ENCODE assay signal across 1 cellular context in the genomic region with DNA sequence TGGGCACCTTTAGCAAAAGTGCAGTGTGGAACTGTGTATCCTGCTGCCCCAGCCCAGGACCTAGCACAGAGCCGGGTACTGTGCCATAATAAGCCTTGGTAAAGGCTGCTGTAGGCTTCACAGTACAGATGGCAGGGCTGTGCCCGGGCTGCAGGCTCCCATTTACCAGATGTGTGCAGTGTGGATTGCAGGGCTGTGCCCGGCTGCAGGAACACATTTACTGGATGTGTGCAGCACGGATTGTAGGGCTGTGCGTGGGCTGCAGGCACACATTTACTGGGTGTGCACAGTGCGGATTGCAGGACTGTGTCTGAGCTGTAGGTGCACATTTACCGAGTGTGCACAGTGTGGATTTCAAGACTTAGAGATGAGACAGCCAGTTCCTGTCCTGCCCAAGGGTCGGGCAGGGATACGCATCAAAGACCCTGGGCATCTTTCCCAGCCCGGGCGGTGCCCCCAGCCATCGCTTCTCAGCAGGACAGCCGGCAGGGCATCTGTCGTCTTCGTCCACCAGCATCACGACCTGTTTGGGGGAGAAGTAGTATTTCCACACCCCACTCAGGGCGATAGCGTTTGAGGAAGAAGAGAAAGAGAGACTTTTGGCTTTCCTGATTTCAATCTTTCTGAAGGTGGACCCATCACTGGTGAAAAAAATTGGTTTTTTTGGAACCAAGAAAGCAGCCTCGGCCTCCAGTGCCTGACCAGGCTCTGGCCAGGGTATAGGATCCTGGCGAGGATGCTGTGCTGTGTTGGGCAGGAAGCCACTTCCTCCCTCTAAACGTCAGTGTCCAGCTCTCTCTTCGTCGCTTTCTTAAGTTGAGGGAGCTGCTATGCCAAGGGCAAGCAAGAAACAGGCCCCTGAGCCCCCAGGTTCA.
TF ChIP-seq lines count a peak whose summit lies in the region.

No MANE protein-coding gene starts in this region.

TF ChIP-seq in HepG2, 621 proteins besides CTCF, POLR2A, EP300 and RAD21:
- no peak for TF ChIP-seq IKZF5 (CRISPR knock-in tag; IDR thresholded peaks at IDR 0.05)
- TF ChIP-seq BCL3 (CRISPR knock-in tag; IDR thresholded peaks at IDR 0.05), result no peak
- TF ChIP-seq PLSCR1 (CRISPR knock-in tag; IDR thresholded peaks at IDR 0.05; ENCODE audit: borderline replicate concordance), result no peak
- no peak for TF ChIP-seq GABPA (IDR thresholded peaks at IDR 0.05; ENCODE audit: low read depth, low read length)
- no peak for TF ChIP-seq GABPA (CRISPR knock-in tag; IDR thresholded peaks at IDR 0.05; ENCODE audit: low read depth)
- TF ChIP-seq, protein P1, sequence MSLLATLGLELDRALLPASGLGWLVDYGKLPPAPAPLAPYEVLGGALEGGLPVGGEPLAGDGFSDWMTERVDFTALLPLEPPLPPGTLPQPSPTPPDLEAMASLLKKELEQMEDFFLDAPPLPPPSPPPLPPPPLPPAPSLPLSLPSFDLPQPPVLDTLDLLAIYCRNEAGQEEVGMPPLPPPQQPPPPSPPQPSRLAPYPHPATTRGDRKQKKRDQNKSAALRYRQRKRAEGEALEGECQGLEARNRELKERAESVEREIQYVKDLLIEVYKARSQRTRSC (CRISPR knock-in tag; IDR thresholded peaks at IDR 0.05; ENCODE audit: low read depth), result no peak
- TF ChIP-seq, protein P2, sequence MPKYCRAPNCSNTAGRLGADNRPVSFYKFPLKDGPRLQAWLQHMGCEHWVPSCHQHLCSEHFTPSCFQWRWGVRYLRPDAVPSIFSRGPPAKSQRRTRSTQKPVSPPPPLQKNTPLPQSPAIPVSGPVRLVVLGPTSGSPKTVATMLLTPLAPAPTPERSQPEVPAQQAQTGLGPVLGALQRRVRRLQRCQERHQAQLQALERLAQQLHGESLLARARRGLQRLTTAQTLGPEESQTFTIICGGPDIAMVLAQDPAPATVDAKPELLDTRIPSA (CRISPR knock-in tag; IDR thresholded peaks at IDR 0.05; ENCODE audit: borderline replicate concordance), result no peak
- TF ChIP-seq ZBTB7B (CRISPR knock-in tag; IDR thresholded peaks at IDR 0.05), result no peak
- no peak for TF ChIP-seq SIN3A (IDR thresholded peaks at IDR 0.05; ENCODE audit: borderline replicate concordance, low read depth, low read length)
- no peak for TF ChIP-seq ZNF75D (CRISPR knock-in tag; IDR thresholded peaks at IDR 0.05; ENCODE audit: borderline replicate concordance)
- TF ChIP-seq MIER2 (CRISPR knock-in tag; IDR thresholded peaks at IDR 0.05), result no peak
- TF ChIP-seq NFIC (IDR thresholded peaks at IDR 0.05; ENCODE audit: low read length), result no peak
- no peak for TF ChIP-seq ZC3H4 (CRISPR knock-in tag; IDR thresholded peaks at IDR 0.05; ENCODE audit: borderline replicate concordance)
- TF ChIP-seq ZBTB1 (CRISPR knock-in tag; IDR thresholded peaks at IDR 0.05; ENCODE audit: borderline replicate concordance), result no peak
